ENCODE assay signal across 15 cellular contexts in genomic region chr3:191355406-191355805, GRCh38. TPM values are rescaled to one million over a fixed set of nuclear protein-coding genes. Genes with fewer than 3 reads are reported as not detected.
DNase-seq lines count a peak whose midpoint lies in the region; ATAC-seq, FAIRE-seq and TF ChIP-seq lines count a peak whose summit lies in the region.
"Had no signal": no experiment of that assay in that cellular context is flagged by ENCODE, and none has a peak within 500 bp of the region (broad histone marks: within the 10 kb centered on the region; RNA-seq: fewer than 3 reads in every experiment).

No MANE protein-coding gene starts in this region.

- H2AFZ ChIP-seq in OCI-LY7 (ENCODE audit: low read length), result no peak overlapping the region

- peaks cover 42% of the 10 kb centered on the region; the same call in 1 of the 2 replicates for H3K79me2 ChIP-seq in OCI-LY7 (ENCODE audit: insufficient read depth, low read depth, low read length)

- no peak for TF ChIP-seq CTCF in GM12865 (IDR thresholded peaks at IDR 0.05; ENCODE audit: insufficient read depth, low read depth, low read length, missing control alignments)
- TF ChIP-seq CTCF in OCI-LY7 (conservative IDR thresholded peaks at IDR 0.05; ENCODE audit: low read length), result no peak

- no peak overlapping the region for H3K27ac ChIP-seq in OCI-LY7 (ENCODE audit: low read depth, low read length, poor library complexity, severe bottlenecking)
- H3K27ac ChIP-seq: right lobe of liver had no signal

- peak; percentile 67 for ATAC-seq in GM19438 (IDR thresholded peaks at IDR 0.05; ENCODE audit: low read depth, unreplicated experiment)
- ATAC-seq in HG02885 (IDR thresholded peaks at IDR 0.05; ENCODE audit: poor library complexity, unreplicated experiment), result peak; percentile 80
- no peak for ATAC-seq in sciatic nerve
- ATAC-seq: activated CD8-positive, alpha-beta memory T cell treated with anti-CD3 and anti-CD28 coated beads, Interleukin-2, amount 10 ng/mL, durations not matched to agents 7 days and 5 days; right lobe of liver had no signal

- intact Hi-C loops in OCI-LY7 (cut with micrococcal nuclease; ENCODE audit: unreplicated experiment) (no loop called here), sciatic nerve (cut with DNase I) (no loop called here)

- POLR2A ChIA-PET in OCI-LY7 (lab: Charles Lee), result interaction anchor here (0.5 to 3.4 kb wide), 12 partner anchors 8 to 1284 kb away, joined by 3 to 23 read pairs (median 3); no protein-coding TSS in a partner anchor

- H3K9me2 ChIP-seq in OCI-LY7 (ENCODE audit: insufficient read depth, low read length), result no peaks in the 10 kb centered on the region

- H3K9me3 ChIP-seq in OCI-LY7 (ENCODE audit: low read length), result no peaks in the 10 kb centered on the region
- H3K9me3 ChIP-seq: right lobe of liver had no signal

- no TSS peak for BruUV-seq in OCI-LY7 (replicated peaks; lab: Mats Ljungman, UMichigan)

- CTCF ChIA-PET in OCI-LY7 (lab: Charles Lee; ENCODE audit: unreplicated experiment), result no interaction called here

- peak overlapping the region; percentile 20; the same call in 1 of the 2 replicates for H3K4me2 ChIP-seq in OCI-LY7 (ENCODE audit: low read length)

- TF ChIP-seq POLR2A in H54 (IDR thresholded peaks at IDR 0.05; ENCODE audit: low read depth, low read length), result no peak

- H3K4me3 ChIP-seq in GM12865 (ENCODE audit: low read depth, low read length), result peak overlapping the region; percentile 33
- no peak overlapping the region for H3K4me3 ChIP-seq in OCI-LY7 (ENCODE audit: low read depth, low read length, poor library complexity, severe bottlenecking)
- H3K4me3 ChIP-seq: right lobe of liver had no signal

- FAIRE-seq in H54 (lab: Jason Lieb, UNC), result no peak
- no peak for FAIRE-seq in urothelium cell line (lab: Jason Lieb, UNC)

- DNase-seq in GM12865 (ENCODE audit: low read depth), result peak; percentile 82
- no peak for DNase-seq in OCI-LY7 (ENCODE audit: low spot score)
- no peak for DNase-seq in H54 (ENCODE audit: insufficient read length, low spot score)
- DNase-seq in urothelium cell line (ENCODE audit: low spot score), result no peak
- DNase-seq in sciatic nerve (ENCODE audit: low spot score), result no peak
- DNase-seq in superior temporal gyrus (ENCODE audit: extremely low spot score), result no peak
- DNase-seq: activated CD8-positive, alpha-beta memory T cell treated with anti-CD3 and anti-CD28 coated beads, Interleukin-2, amount 10 ng/mL, durations not matched to agents 7 days and 5 days; C1 segment of cervical spinal cord; NCI-H1092 treated with DMSO at 0.1 percent for 48 hours; right lobe of liver; Right ventricle myocardium superior; stimulated activated naive CD4-positive, alpha-beta T cell had no signal

- peaks cover 29% of the 10 kb centered on the region for H3K4me1 ChIP-seq in OCI-LY7 (ENCODE audit: insufficient read depth, low read length, poor library complexity, severe bottlenecking)

- H3K36me3 ChIP-seq in OCI-LY7 (ENCODE audit: insufficient read depth, low read length), result peaks cover 30% of the 10 kb centered on the region

- 0 out of 2 replicates have a peak, but pooled peaks cover 4% of the 10 kb centered on the region for H4K20me1 ChIP-seq in OCI-LY7 (ENCODE audit: insufficient read depth, low read length)

RNA-seq across cellular contexts. Expression of gene UTS2B, which starts 25.1 kb away (rescaled TPM):
- 0.44 and 0.92 TPM in 2 replicates for total RNA-seq in OCI-LY7 (2014; rRNA removed; shearing (Covaris generic))
- total RNA-seq in OCI-LY7 (2022), result 0.65 and 1.1 TPM in 2 replicates
- total RNA-seq in sciatic nerve, result 0.89 TPM
- total RNA-seq: activated CD8-positive, alpha-beta memory T cell treated with anti-CD3 and anti-CD28 coated beads, Interleukin-2, amount 10 ng/mL, durations not matched to agents 7 days and 5 days; liver had no signal

RNA-seq across cellular contexts. Expression of gene CCDC50, which starts 26.2 kb away (rescaled TPM):
- 31.4 and 32.2 TPM in 2 replicates for total RNA-seq in OCI-LY7 (2014; rRNA removed; shearing (Covaris generic))
- 43.9 and 54.3 TPM in 2 replicates for total RNA-seq in OCI-LY7 (2022)
- total RNA-seq in sciatic nerve, result 64.7 TPM
